ENCODE assay signal across 8 cellular contexts in genomic region chr15:51622269-51623180, GRCh38. TPM values are rescaled to one million over a fixed set of nuclear protein-coding genes. Genes with fewer than 3 reads are reported as not detected.
A peak's percentile ranks its signal among the peaks of the same experiment; 100 is the strongest.
DNase-seq lines count a peak whose midpoint lies in the region; ATAC-seq and TF ChIP-seq lines count a peak whose summit lies in the region.

Gene DMXL2, minus strand, starts transcription at chr15:51622771. Its CDS starts 226 bp downstream, at chr15:51622545.

- H3K36me3 Mint-ChIP-seq in Calu3 (ENCODE audit: insufficient read depth, unreplicated experiment) (peaks cover 23% of the 10 kb centered on the region), nephron (ENCODE audit: low read depth) (no peaks in the 10 kb centered on the region)
- H3K36me3 Mint-ChIP-seq in stimulated activated naive CD8-positive, alpha-beta T cell treated with anti-CD3 and anti-CD28 coated beads, Interleukin-15, Interleukin-2, amounts not matched to agents 100 ng/mL and 50 ng/mL, for 24 hours (ENCODE audit: low read depth), result no peaks in the 10 kb centered on the region

- ATAC-seq in GM21526 (IDR thresholded peaks at IDR 0.05; ENCODE audit: low FRiP score, unreplicated experiment), result peak; percentile 45

- TF ChIP-seq CTCF in Calu3 (IDR thresholded peaks at IDR 0.05; ENCODE audit: unreplicated experiment) (no peak), nephron (IDR thresholded peaks at IDR 0.05; ENCODE audit: unreplicated experiment in 3 of 3) (no peak)

- H3K27me3 Mint-ChIP-seq in Calu3 (ENCODE audit: unreplicated experiment) (no peaks in the 10 kb centered on the region), nephron (ENCODE audit: low read depth) (no peaks in the 10 kb centered on the region)
- peaks cover 27% of the 10 kb centered on the region for H3K27me3 Mint-ChIP-seq in stimulated activated naive CD8-positive, alpha-beta T cell treated with anti-CD3 and anti-CD28 coated beads, Interleukin-15, Interleukin-2, amounts not matched to agents 100 ng/mL and 50 ng/mL, for 24 hours

- H3K4me3 Mint-ChIP-seq in Calu3 (ENCODE audit: low read depth, unreplicated experiment) (peak within 1 kb of the TSS; percentile 96), nephron (peak within 1 kb of the TSS; percentile 93 to 96 (median 95))
- H3K4me3 Mint-ChIP-seq in stimulated activated naive CD8-positive, alpha-beta T cell treated with anti-CD3 and anti-CD28 coated beads, Interleukin-15, Interleukin-2, amounts not matched to agents 100 ng/mL and 50 ng/mL, for 24 hours, result peak within 1 kb of the TSS; percentile 81

- H3K4me1 Mint-ChIP-seq in Calu3 (ENCODE audit: low read depth, unreplicated experiment) (peaks cover 18% of the 10 kb centered on the region), nephron (peaks cover 33% of the 10 kb centered on the region)
- H3K4me1 Mint-ChIP-seq in stimulated activated naive CD8-positive, alpha-beta T cell treated with anti-CD3 and anti-CD28 coated beads, Interleukin-15, Interleukin-2, amounts not matched to agents 100 ng/mL and 50 ng/mL, for 24 hours (ENCODE audit: low read depth), result peaks cover 19% of the 10 kb centered on the region

- H3K9me3 Mint-ChIP-seq in Calu3 (ENCODE audit: low read depth, unreplicated experiment) (no peaks in the 10 kb centered on the region), nephron (no peaks in the 10 kb centered on the region)
- H3K9me3 Mint-ChIP-seq in stimulated activated naive CD8-positive, alpha-beta T cell treated with anti-CD3 and anti-CD28 coated beads, Interleukin-15, Interleukin-2, amounts not matched to agents 100 ng/mL and 50 ng/mL, for 24 hours, result no peaks in the 10 kb centered on the region

- H3K27ac Mint-ChIP-seq in Calu3 (ENCODE audit: unreplicated experiment) (peak within 1 kb of the TSS; percentile 60), nephron (peak within 1 kb of the TSS; percentile 93 to 98 (median 95))
- H3K27ac Mint-ChIP-seq in stimulated activated naive CD8-positive, alpha-beta T cell treated with anti-CD3 and anti-CD28 coated beads, Interleukin-15, Interleukin-2, amounts not matched to agents 100 ng/mL and 50 ng/mL, for 24 hours, result peak within 1 kb of the TSS; percentile 68

- DNase-seq in Calu3 (peak; percentile 79), KG1 (lab: John Stamatoyannopoulos, UW) (peak; percentile 87), RPMI7951 (ENCODE audit: low read depth) (peak; percentile 89), activated gamma-delta T cell treated with Interleukin-2 at 50 U/mL for 16 hours (peak; percentile 60), fibroblast of the conjunctiva (ENCODE audit: low read depth) (peak; percentile 63)

- intact Hi-C loops in Calu3 (cut with micrococcal nuclease; ENCODE audit: unreplicated experiment), result no loop called here

- BruUV-seq in Calu3 (replicated peaks; lab: Mats Ljungman, UMichigan), result no TSS peak

- CTCF ChIA-PET in Calu3 (lab: Charles Lee), result interaction anchor here (0.6 to 1.8 kb wide), 4 partner anchors 23 to 1416 kb away, joined by 3 to 4 read pairs (median 4); no protein-coding TSS in a partner anchor

RNA-seq across cellular contexts. Expression of gene DMXL2, which starts in this region (rescaled TPM):
- 13.8 and 14.8 TPM in 2 replicates for total RNA-seq in Calu3 (2022)
- total RNA-seq in RPMI7951 (2014; rRNA removed; shearing (Covaris generic)), result 32.8 and 37.8 TPM in 2 replicates

Comparison
In these comparisons a context has a peak if more than half of its experiments do, and no peak if none do; other contexts are left out.
1. Peak in every context shown above with its lines: DNase-seq and ATAC-seq.